1 cellular context compared by ENCODE assay signal in genomic region chr3:134373942-134374790, GRCh38.
TF ChIP-seq lines count a peak whose summit lies in the region.

TSS of gene AMOTL2 (minus strand) at chr3:134374447. CDS start at chr3:134371433, 3,014 bp downstream.

TF ChIP-seq in HepG2, 621 proteins besides CTCF, POLR2A, EP300 and RAD21 (continued from another document and continues in another):
- peak; percentile 31; the same call in 1 of the 2 replicates for TF ChIP-seq ZNF691 (CRISPR knock-in tag; IDR thresholded peaks at IDR 0.05; ENCODE audit: borderline replicate concordance, low read depth)
- TF ChIP-seq DR1 (CRISPR knock-in tag; IDR thresholded peaks at IDR 0.05), result peak; percentile 81
- no peak for TF ChIP-seq ZBTB49 (CRISPR knock-in tag; IDR thresholded peaks at IDR 0.05; ENCODE audit: borderline replicate concordance)
- TF ChIP-seq, protein P1, sequence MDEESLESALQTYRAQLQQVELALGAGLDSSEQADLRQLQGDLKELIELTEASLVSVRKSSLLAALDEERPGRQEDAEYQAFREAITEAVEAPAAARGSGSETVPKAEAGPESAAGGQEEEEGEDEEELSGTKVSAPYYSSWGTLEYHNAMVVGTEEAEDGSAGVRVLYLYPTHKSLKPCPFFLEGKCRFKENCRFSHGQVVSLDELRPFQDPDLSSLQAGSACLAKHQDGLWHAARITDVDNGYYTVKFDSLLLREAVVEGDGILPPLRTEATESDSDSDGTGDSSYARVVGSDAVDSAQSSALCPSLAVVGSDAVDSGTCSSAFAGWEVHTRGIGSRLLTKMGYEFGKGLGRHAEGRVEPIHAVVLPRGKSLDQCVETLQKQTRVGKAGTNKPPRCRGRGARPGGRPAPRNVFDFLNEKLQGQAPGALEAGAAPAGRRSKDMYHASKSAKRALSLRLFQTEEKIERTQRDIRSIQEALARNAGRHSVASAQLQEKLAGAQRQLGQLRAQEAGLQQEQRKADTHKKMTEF (CRISPR knock-in tag; IDR thresholded peaks at IDR 0.05), result peak; percentile 78; the same call in 1 of the 2 replicates
- no peak for TF ChIP-seq ZNF770 (CRISPR knock-in tag; IDR thresholded peaks at IDR 0.05)
- TF ChIP-seq RBAK (CRISPR knock-in tag; IDR thresholded peaks at IDR 0.05), result no peak
- TF ChIP-seq ATF1 (CRISPR knock-in tag; IDR thresholded peaks at IDR 0.05), result no peak
- TF ChIP-seq SRSF1 (optimal IDR thresholded peaks at IDR 0.05; ENCODE audit: low read depth, low read length), result no peak
- no peak; the same call in 1 of the 2 replicates for TF ChIP-seq ZSCAN31 (CRISPR knock-in tag; IDR thresholded peaks at IDR 0.05; ENCODE audit: low read depth)
- TF ChIP-seq ZHX1 (CRISPR knock-in tag; IDR thresholded peaks at IDR 0.05; ENCODE audit: low read depth), result 0 out of 2 replicates have a peak, but pooled peaks have one; percentile 2
- TF ChIP-seq PLSCR1 (CRISPR knock-in tag; IDR thresholded peaks at IDR 0.05; ENCODE audit: borderline replicate concordance), result no peak
- no peak for TF ChIP-seq ZNF207 (IDR thresholded peaks at IDR 0.05; ENCODE audit: borderline replicate concordance)
- TF ChIP-seq SAFB2 (CRISPR knock-in tag; IDR thresholded peaks at IDR 0.05; ENCODE audit: borderline replicate concordance, low read depth), result no peak
- TF ChIP-seq ZNF136 (CRISPR knock-in tag; IDR thresholded peaks at IDR 0.05; ENCODE audit: low read depth), result no peak
- no peak for TF ChIP-seq MNT (IDR thresholded peaks at IDR 0.05)
- TF ChIP-seq SIX1 (CRISPR knock-in tag; IDR thresholded peaks at IDR 0.05; ENCODE audit: borderline replicate concordance), result peak; percentile 88
- TF ChIP-seq ZNF552 (CRISPR knock-in tag; IDR thresholded peaks at IDR 0.05; ENCODE audit: borderline replicate concordance), result 0 out of 2 replicates have a peak, but pooled peaks have one; percentile 36
- TF ChIP-seq EEA1 (CRISPR knock-in tag; IDR thresholded peaks at IDR 0.05; ENCODE audit: borderline replicate concordance), result no peak
- TF ChIP-seq POLR2AphosphoS2 (IDR thresholded peaks at IDR 0.05; ENCODE audit: low read depth, low read length), result peak; percentile 84; the same call in 1 of the 2 replicates
- no peak for TF ChIP-seq TEAD2 (CRISPR knock-in tag; IDR thresholded peaks at IDR 0.05)
- TF ChIP-seq RFXANK (CRISPR knock-in tag; IDR thresholded peaks at IDR 0.05), result no peak
- peak; percentile 73; the same call in 1 of the 2 replicates for TF ChIP-seq ZNF160 (CRISPR knock-in tag; IDR thresholded peaks at IDR 0.05)
- TF ChIP-seq ZNF569 (CRISPR knock-in tag; IDR thresholded peaks at IDR 0.05; ENCODE audit: borderline replicate concordance), result no peak
- no peak for TF ChIP-seq ZNF619 (CRISPR knock-in tag; IDR thresholded peaks at IDR 0.05)
- TF ChIP-seq HOXA9 (CRISPR knock-in tag; IDR thresholded peaks at IDR 0.05; ENCODE audit: borderline replicate concordance), result no peak
- no peak; the same call in 1 of the 2 replicates for TF ChIP-seq ARHGAP35 (CRISPR knock-in tag; IDR thresholded peaks at IDR 0.05; ENCODE audit: borderline replicate concordance)
- TF ChIP-seq NFKBIZ (CRISPR knock-in tag; IDR thresholded peaks at IDR 0.05), result peak; percentile 46; the same call in 1 of the 2 replicates
- TF ChIP-seq ZNF331 (CRISPR knock-in tag; IDR thresholded peaks at IDR 0.05), result peak; percentile 60; the same call in 1 of the 2 replicates
- no peak for TF ChIP-seq KLF9 (CRISPR knock-in tag; IDR thresholded peaks at IDR 0.05; ENCODE audit: low read depth)
- TF ChIP-seq ZNF713 (CRISPR knock-in tag; IDR thresholded peaks at IDR 0.05), result no peak
- TF ChIP-seq ZNF263 (CRISPR knock-in tag; IDR thresholded peaks at IDR 0.05), result peak; percentile 79
- TF ChIP-seq DMTF1 (CRISPR knock-in tag; IDR thresholded peaks at IDR 0.05), result no peak
- 0 out of 2 replicates have a peak, but pooled peaks have one; percentile 25 for TF ChIP-seq ZNF138 (CRISPR knock-in tag; IDR thresholded peaks at IDR 0.05; ENCODE audit: low read depth)
- TF ChIP-seq ZNF414 (CRISPR knock-in tag; IDR thresholded peaks at IDR 0.05), result peak; percentile 80
- no peak for TF ChIP-seq THAP9 (CRISPR knock-in tag; IDR thresholded peaks at IDR 0.05; ENCODE audit: borderline replicate concordance)
- no peak for TF ChIP-seq SP1 (IDR thresholded peaks at IDR 0.05)
- peak; percentile 29; the same call in 1 of the 2 replicates for TF ChIP-seq SP1 (CRISPR knock-in tag; IDR thresholded peaks at IDR 0.05)
- TF ChIP-seq, protein P2, sequence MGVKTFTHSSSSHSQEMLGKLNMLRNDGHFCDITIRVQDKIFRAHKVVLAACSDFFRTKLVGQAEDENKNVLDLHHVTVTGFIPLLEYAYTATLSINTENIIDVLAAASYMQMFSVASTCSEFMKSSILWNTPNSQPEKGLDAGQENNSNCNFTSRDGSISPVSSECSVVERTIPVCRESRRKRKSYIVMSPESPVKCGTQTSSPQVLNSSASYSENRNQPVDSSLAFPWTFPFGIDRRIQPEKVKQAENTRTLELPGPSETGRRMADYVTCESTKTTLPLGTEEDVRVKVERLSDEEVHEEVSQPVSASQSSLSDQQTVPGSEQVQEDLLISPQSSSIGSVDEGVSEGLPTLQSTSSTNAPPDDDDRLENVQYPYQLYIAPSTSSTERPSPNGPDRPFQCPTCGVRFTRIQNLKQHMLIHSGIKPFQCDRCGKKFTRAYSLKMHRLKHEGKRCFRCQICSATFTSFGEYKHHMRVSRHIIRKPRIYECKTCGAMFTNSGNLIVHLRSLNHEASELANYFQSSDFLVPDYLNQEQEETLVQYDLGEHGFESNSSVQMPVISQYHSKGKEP (CRISPR knock-in tag; IDR thresholded peaks at IDR 0.05), result no peak
- peak; percentile 46; the same call in 1 of the 2 replicates for TF ChIP-seq ETV5 (CRISPR knock-in tag; IDR thresholded peaks at IDR 0.05; ENCODE audit: borderline replicate concordance)
- 0 out of 2 replicates have a peak, but pooled peaks have one; percentile 43 for TF ChIP-seq RFXAP (CRISPR knock-in tag; IDR thresholded peaks at IDR 0.05; ENCODE audit: borderline replicate concordance)
- no peak for TF ChIP-seq ZNF335 (CRISPR knock-in tag; IDR thresholded peaks at IDR 0.05)
